ENCODE assay signal across 20 cellular contexts in the genomic region with DNA sequence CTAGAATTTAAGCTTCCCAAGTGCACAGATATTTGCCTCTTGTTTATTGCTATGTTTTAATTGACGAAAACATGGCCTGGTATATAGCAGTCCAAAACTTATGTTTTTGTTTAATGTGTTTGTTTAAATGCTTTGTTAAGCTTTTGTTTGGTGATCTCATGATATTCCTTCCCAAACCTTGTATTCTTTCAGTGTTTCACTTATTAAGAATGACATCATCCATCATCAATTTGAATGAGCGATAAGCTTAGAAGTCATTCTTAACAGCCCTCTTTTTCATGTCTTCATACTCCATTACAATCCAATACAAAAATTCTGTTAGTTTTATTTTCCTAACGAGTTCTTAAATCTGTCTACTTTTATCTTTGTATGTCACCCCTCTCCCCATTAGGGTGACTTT.
DNase-seq lines count a peak whose midpoint lies in the region; ATAC-seq and TF ChIP-seq lines count a peak whose summit lies in the region.
"Had no signal": no experiment of that assay in that cellular context is flagged by ENCODE, and none has a peak within 500 bp of the region (broad histone marks: within the 10 kb centered on the region; RNA-seq: fewer than 3 reads in every experiment).

No MANE protein-coding gene starts in this region.

- H3K4me3 ChIP-seq in IMR-90 (ENCODE audit: insufficient read depth, low read depth, low read length) (no peak overlapping the region), fibroblast of mammary gland (ENCODE audit: control insufficient read depth, low read depth, low read length) (no peak overlapping the region)
- H3K4me3 ChIP-seq: A549, BLaER1 had no signal

- no peak overlapping the region for H2AK9ac ChIP-seq in IMR-90 (replicated peaks; ENCODE audit: low read depth, low read length, poor library complexity)

- dilution Hi-C loops in IMR-90 (cut with HindIII; ENCODE audit: low sequenced_read_pairs, unreplicated experiment), result no loop called here

- H4K5ac ChIP-seq in IMR-90 (ENCODE audit: low read depth, low read length), result no peak overlapping the region

- BruUV-seq in IMR-90 (replicated peaks; lab: Mats Ljungman, UMichigan), result no TSS peak

- no peak for DNase-seq in activated T-cell treated with anti-CD3 and anti-CD28 coated beads, Interleukin-2, amount 50 U/mL, for 72 hours
- no peak for DNase-seq in activated T-cell treated with anti-CD3 and anti-CD28 coated beads, Interleukin-2, amount 50 U/mL, for 4 hours
- DNase-seq in IMR-90 (peak; percentile 15), fibroblast of mammary gland (ENCODE audit: low read depth) (peak; percentile 16), GDM1 (lab: John Stamatoyannopoulos, UW) (no peak), sciatic nerve (ENCODE audit: low spot score) (no peak), anterior cingulate cortex (lab: John Stamatoyannopoulos, UW) (no peak)
- DNase-seq: Calu3; CD8-positive, alpha-beta T cell; DMS 273 treated with DMSO at 0.1 percent for 48 hours; DMS53; DND-41; GF-D8; GOT3; H7; KG1 had no signal

- no peak for TF ChIP-seq RAD21 in IMR-90 (IDR thresholded peaks at IDR 0.05; ENCODE audit: low read length)

- H3K27ac Mint-ChIP-seq in activated T-cell treated with anti-CD3 and anti-CD28 coated beads, Interleukin-2, amount 50 U/mL, for 72 hours, result peak overlapping the region; percentile 48
- H3K27ac Mint-ChIP-seq: CD8-positive, alpha-beta T cell had no signal

- no peak overlapping the region for H3K4me2 ChIP-seq in IMR-90 (ENCODE audit: low read depth, low read length)
- H3K4me2 ChIP-seq: A549, BLaER1 had no signal

- H3K4ac ChIP-seq in IMR-90 (ENCODE audit: low read depth, low read length), result no peak overlapping the region

- no peak overlapping the region for H2AK5ac ChIP-seq in IMR-90 (ENCODE audit: low read depth, low read length)

- no peaks in the 10 kb centered on the region for H3K36me3 ChIP-seq in IMR-90 (ENCODE audit: control insufficient read depth, insufficient read depth, low read length)
- H3K36me3 ChIP-seq: BLaER1 had no signal

- no peaks in the 10 kb centered on the region for H3K9me3 ChIP-seq in IMR-90 (ENCODE audit: control insufficient read depth, insufficient read depth, low read length)
- H3K9me3 ChIP-seq: A549, BLaER1 had no signal

- TF ChIP-seq CTCF in IMR-90 (conservative IDR thresholded peaks at IDR 0.05; ENCODE audit: low read depth, low read length), result no peak
- TF ChIP-seq CTCF in fibroblast of mammary gland (conservative IDR thresholded peaks at IDR 0.05; ENCODE audit: control insufficient read depth, insufficient read depth, low read depth, low read length), result no peak

- CTCF ChIA-PET in IMR-90 (lab: Yijun Ruan, JAX), result interaction anchor here (0.5 to 0.6 kb wide), 3 partner anchors 113 to 607 kb away, joined by 3 to 6 read pairs (median 4); no protein-coding TSS in a partner anchor

- no peaks in the 10 kb centered on the region for H4K20me1 ChIP-seq in IMR-90 (ENCODE audit: insufficient read depth, low read length)
- H4K20me1 ChIP-seq: BLaER1 had no signal

- intact Hi-C loops in IMR-90 (cut with micrococcal nuclease) (no loop called here), sciatic nerve (cut with DNase I) (no loop called here)

- H3K4me1 Mint-ChIP-seq in activated T-cell treated with anti-CD3 and anti-CD28 coated beads, Interleukin-2, amount 50 U/mL, for 72 hours (ENCODE audit: low read depth), result no peaks in the 10 kb centered on the region
- no peaks in the 10 kb centered on the region for H3K4me1 Mint-ChIP-seq in activated T-cell treated with anti-CD3 and anti-CD28 coated beads, Interleukin-2, amount 50 U/mL, for 4 hours (ENCODE audit: low read depth)

- no peak overlapping the region for H2BK15ac ChIP-seq in IMR-90 (ENCODE audit: low read depth, low read length)

- no peak overlapping the region for H3K23ac ChIP-seq in IMR-90 (ENCODE audit: low read depth, low read length)

- H2BK120ac ChIP-seq in IMR-90 (ENCODE audit: low read depth, low read length), result no peak overlapping the region

- POLR2A ChIA-PET in IMR-90 (lab: Charles Lee; ENCODE audit: unreplicated experiment), result no interaction called here

- no peak overlapping the region for H4K91ac ChIP-seq in IMR-90 (ENCODE audit: insufficient read depth, low read depth, low read length)

- no peaks in the 10 kb centered on the region for H3K36me3 Mint-ChIP-seq in activated T-cell treated with anti-CD3 and anti-CD28 coated beads, Interleukin-2, amount 50 U/mL, for 72 hours (ENCODE audit: insufficient read depth in 2 of 2)
- H3K36me3 Mint-ChIP-seq in activated T-cell treated with anti-CD3 and anti-CD28 coated beads, Interleukin-2, amount 50 U/mL, for 4 hours (ENCODE audit: insufficient read depth), result peaks cover 1% of the 10 kb centered on the region
- H3K36me3 Mint-ChIP-seq: CD8-positive, alpha-beta T cell had no signal

- no peaks in the 10 kb centered on the region for H3K9me3 Mint-ChIP-seq in activated T-cell treated with anti-CD3 and anti-CD28 coated beads, Interleukin-2, amount 50 U/mL, for 72 hours
- H3K9me3 Mint-ChIP-seq in activated T-cell treated with anti-CD3 and anti-CD28 coated beads, Interleukin-2, amount 50 U/mL, for 4 hours, result no peaks in the 10 kb centered on the region
- H3K9me3 Mint-ChIP-seq: CD8-positive, alpha-beta T cell had no signal

- no peak overlapping the region for H2BK20ac ChIP-seq in IMR-90 (ENCODE audit: low read depth, low read length)

- no peak overlapping the region for H2AFZ ChIP-seq in IMR-90 (replicated peaks; ENCODE audit: low read length, poor library complexity)

- no peak overlapping the region for H3K14ac ChIP-seq in IMR-90 (replicated peaks; ENCODE audit: low read depth, low read length)

- H3K9ac ChIP-seq in IMR-90 (ENCODE audit: low read depth, low read length), result no peak overlapping the region
- H3K9ac ChIP-seq: BLaER1 had no signal

- no peaks in the 10 kb centered on the region for H3K27me3 ChIP-seq in IMR-90 (ENCODE audit: control insufficient read depth, insufficient read depth, low read length)
- H3K27me3 ChIP-seq: BLaER1 had no signal

- no peak for TF ChIP-seq POLR2A in IMR-90 (IDR thresholded peaks at IDR 0.05; ENCODE audit: low read depth, low read length)

- H3K56ac ChIP-seq in IMR-90 (ENCODE audit: extremely low read depth, insufficient read depth, low read length), result no peak overlapping the region

- no peak for ATAC-seq in activated T-cell treated with anti-CD3 and anti-CD28 coated beads, Interleukin-2, amount 50 U/mL, for 72 hours (replicated peaks in 1 of 2)
- ATAC-seq in activated T-cell treated with anti-CD3 and anti-CD28 coated beads, Interleukin-2, amount 50 U/mL, for 4 hours, result no peak
- ATAC-seq in IMR-90 (ENCODE audit: low read depth) (no peak), sciatic nerve (no peak)
- ATAC-seq: A549; CD8-positive, alpha-beta T cell; HCT116 had no signal

- no peaks in the 10 kb centered on the region for H3K4me1 ChIP-seq in IMR-90 (ENCODE audit: control insufficient read depth, insufficient read depth, low read length)
- H3K4me1 ChIP-seq: A549, BLaER1 had no signal

- no CpG with 5 or more reads among the region's 3 CpGs for WGBS in IMR-90 (ENCODE audit: extremely low coverage in 2 of 2, insufficient read length in 1 of 2), 2 experiments

- H4K8ac ChIP-seq in IMR-90 (ENCODE audit: low read depth in 2 of 2, low read length in 2 of 2), result no peak overlapping the region

- no peak overlapping the region for H3K27ac ChIP-seq in IMR-90 (ENCODE audit: insufficient read depth, low read length)
- H3K27ac ChIP-seq: 22Rv1, A549, BLaER1 had no signal

- H3K27me3 Mint-ChIP-seq in activated T-cell treated with anti-CD3 and anti-CD28 coated beads, Interleukin-2, amount 50 U/mL, for 72 hours (ENCODE audit: low read depth), result no peaks in the 10 kb centered on the region
- H3K27me3 Mint-ChIP-seq in activated T-cell treated with anti-CD3 and anti-CD28 coated beads, Interleukin-2, amount 50 U/mL, for 4 hours (ENCODE audit: low read depth), result no peaks in the 10 kb centered on the region

- in situ Hi-C loops in IMR-90 (cut with MboI; ENCODE audit: low sequenced_read_pairs), result no loop called here

- H2BK5ac ChIP-seq in IMR-90 (ENCODE audit: low read depth, low read length, poor library complexity, severe bottlenecking), result no peak overlapping the region

- no peaks in the 10 kb centered on the region for H3K79me1 ChIP-seq in IMR-90 (ENCODE audit: low read depth in 1 of 2, low read length in 2 of 2)

- H3K18ac ChIP-seq in IMR-90 (ENCODE audit: low read depth, low read length), result no peak overlapping the region

- H3K4me3 Mint-ChIP-seq in activated T-cell treated with anti-CD3 and anti-CD28 coated beads, Interleukin-2, amount 50 U/mL, for 72 hours, result no peak overlapping the region
- H3K4me3 Mint-ChIP-seq in activated T-cell treated with anti-CD3 and anti-CD28 coated beads, Interleukin-2, amount 50 U/mL, for 4 hours, result no peak overlapping the region
- H3K4me3 Mint-ChIP-seq: CD8-positive, alpha-beta T cell had no signal

- H3K9me1 ChIP-seq in IMR-90 (ENCODE audit: insufficient read depth, low read length), result no peaks in the 10 kb centered on the region

TF ChIP-seq in IMR-90, 13 proteins besides CTCF, POLR2A, EP300 and RAD21 (continues in another document):
- TF ChIP-seq, protein P1, sequence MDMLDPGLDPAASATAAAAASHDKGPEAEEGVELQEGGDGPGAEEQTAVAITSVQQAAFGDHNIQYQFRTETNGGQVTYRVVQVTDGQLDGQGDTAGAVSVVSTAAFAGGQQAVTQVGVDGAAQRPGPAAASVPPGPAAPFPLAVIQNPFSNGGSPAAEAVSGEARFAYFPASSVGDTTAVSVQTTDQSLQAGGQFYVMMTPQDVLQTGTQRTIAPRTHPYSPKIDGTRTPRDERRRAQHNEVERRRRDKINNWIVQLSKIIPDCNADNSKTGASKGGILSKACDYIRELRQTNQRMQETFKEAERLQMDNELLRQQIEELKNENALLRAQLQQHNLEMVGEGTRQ (IDR thresholded peaks at IDR 0.05; ENCODE audit: low read depth, low read length), result no peak
- TF ChIP-seq CHD1 (IDR thresholded peaks at IDR 0.05; ENCODE audit: low read depth, low read length), result no peak
- TF ChIP-seq MAFK (IDR thresholded peaks at IDR 0.05; ENCODE audit: low read depth, low read length), result no peak
- TF ChIP-seq RCOR1 (IDR thresholded peaks at IDR 0.05; ENCODE audit: insufficient replicate concordance, low read length), result no peak
- TF ChIP-seq MXI1 (IDR thresholded peaks at IDR 0.05; ENCODE audit: borderline replicate concordance, low read depth, low read length), result no peak
- TF ChIP-seq, protein P2, sequence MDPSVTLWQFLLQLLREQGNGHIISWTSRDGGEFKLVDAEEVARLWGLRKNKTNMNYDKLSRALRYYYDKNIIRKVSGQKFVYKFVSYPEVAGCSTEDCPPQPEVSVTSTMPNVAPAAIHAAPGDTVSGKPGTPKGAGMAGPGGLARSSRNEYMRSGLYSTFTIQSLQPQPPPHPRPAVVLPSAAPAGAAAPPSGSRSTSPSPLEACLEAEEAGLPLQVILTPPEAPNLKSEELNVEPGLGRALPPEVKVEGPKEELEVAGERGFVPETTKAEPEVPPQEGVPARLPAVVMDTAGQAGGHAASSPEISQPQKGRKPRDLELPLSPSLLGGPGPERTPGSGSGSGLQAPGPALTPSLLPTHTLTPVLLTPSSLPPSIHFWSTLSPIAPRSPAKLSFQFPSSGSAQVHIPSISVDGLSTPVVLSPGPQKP (IDR thresholded peaks at IDR 0.05; ENCODE audit: borderline replicate concordance, low read depth, low read length), result no peak
- TF ChIP-seq BHLHE40 (IDR thresholded peaks at IDR 0.05; ENCODE audit: low read depth, low read length), result no peak
- no peak for TF ChIP-seq RFX5 (IDR thresholded peaks at IDR 0.05; ENCODE audit: low read depth, low read length)

Comparison
In these comparisons a context has a peak if more than half of its experiments do, and no peak if none do; other contexts are left out.
1. DNase-seq: peak in IMR-90 (single experiment) and fibroblast of mammary gland (single experiment); none in activated T-cell treated with anti-CD3 and anti-CD28 coated beads, Interleukin-2, amount 50 U/mL, for 72 hours (0 of 2), activated T-cell treated with anti-CD3 and anti-CD28 coated beads, Interleukin-2, amount 50 U/mL, for 4 hours (single experiment), GDM1 (single experiment), sciatic nerve (single experiment) and anterior cingulate cortex (0 of 58).